ENCODE assay signal across 1 cellular context in genomic region chr20:8073024-8073832, GRCh38.
TF ChIP-seq lines count a peak whose summit lies in the region.

No MANE protein-coding gene starts in this region.

TF ChIP-seq in IMR-90, 13 proteins besides CTCF, POLR2A, EP300 and RAD21 (continued from another document):
- TF ChIP-seq ELK1 (IDR thresholded peaks at IDR 0.05; ENCODE audit: borderline replicate concordance, low read depth, low read length) (no peak), NFE2L2 (IDR thresholded peaks at IDR 0.05; ENCODE audit: low read depth, low read length) (no peak), MAFK (IDR thresholded peaks at IDR 0.05; ENCODE audit: low read depth, low read length) (no peak), BHLHE40 (IDR thresholded peaks at IDR 0.05; ENCODE audit: low read depth, low read length) (0 out of 2 replicates have a peak, but pooled peaks have one; percentile 15), CHD1 (IDR thresholded peaks at IDR 0.05; ENCODE audit: low read depth, low read length) (no peak)
